1 cellular context compared by ENCODE assay signal in the genomic region with DNA sequence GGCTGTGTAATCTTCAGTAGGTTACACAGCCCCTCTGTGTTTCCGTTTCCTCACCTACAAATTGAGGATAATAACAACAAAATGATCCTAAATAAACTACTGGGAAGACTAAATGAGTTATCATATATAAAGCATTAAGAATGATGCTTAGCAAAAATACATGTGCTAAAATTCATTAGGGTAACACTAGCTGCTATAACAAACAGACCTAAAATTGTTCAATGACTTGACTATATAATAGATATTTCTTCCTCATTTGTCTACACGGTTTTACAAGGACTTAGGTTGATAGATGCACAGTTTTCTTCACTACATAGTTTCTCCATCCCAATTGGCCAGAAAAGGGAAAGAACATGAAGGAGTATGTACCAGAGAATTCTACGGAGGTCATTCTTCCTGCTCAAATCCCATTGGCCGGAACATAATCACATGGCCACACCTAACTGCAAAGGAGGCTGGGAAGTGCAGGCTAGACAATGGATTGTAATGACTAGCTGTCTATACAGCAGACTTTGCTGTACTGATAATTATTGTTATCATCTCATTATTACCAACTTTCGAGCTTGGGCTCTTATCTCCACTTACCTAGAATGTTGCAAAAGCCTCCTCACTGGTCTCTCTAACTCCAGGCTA.
TF ChIP-seq lines count a peak whose summit lies in the region.

No MANE protein-coding gene starts in this region.

TF ChIP-seq in HCT116, 20 proteins besides CTCF, POLR2A, EP300 and RAD21 (continued from another document):
- TF ChIP-seq CEBPB (IDR thresholded peaks at IDR 0.05; ENCODE audit: low read depth) (no peak), TCF7L2 (IDR thresholded peaks at IDR 0.05; ENCODE audit: borderline replicate concordance, extremely low read depth, insufficient read depth, insufficient read length) (no peak), MAX (IDR thresholded peaks at IDR 0.05) (no peak), ELF1 (IDR thresholded peaks at IDR 0.05; ENCODE audit: borderline replicate concordance, low read depth) (no peak), JUND (IDR thresholded peaks at IDR 0.05) (no peak), EZH2 (IDR thresholded peaks at IDR 0.05) (no peak), EGR1 (IDR thresholded peaks at IDR 0.05; ENCODE audit: low read depth) (no peak), ZFX (IDR thresholded peaks at IDR 0.05) (no peak), ZBTB33 (IDR thresholded peaks at IDR 0.05; ENCODE audit: extremely low read depth, insufficient replicate concordance, low read length) (no peak), SRF (IDR thresholded peaks at IDR 0.05; ENCODE audit: low read depth) (no peak)
